In the genomic region with DNA sequence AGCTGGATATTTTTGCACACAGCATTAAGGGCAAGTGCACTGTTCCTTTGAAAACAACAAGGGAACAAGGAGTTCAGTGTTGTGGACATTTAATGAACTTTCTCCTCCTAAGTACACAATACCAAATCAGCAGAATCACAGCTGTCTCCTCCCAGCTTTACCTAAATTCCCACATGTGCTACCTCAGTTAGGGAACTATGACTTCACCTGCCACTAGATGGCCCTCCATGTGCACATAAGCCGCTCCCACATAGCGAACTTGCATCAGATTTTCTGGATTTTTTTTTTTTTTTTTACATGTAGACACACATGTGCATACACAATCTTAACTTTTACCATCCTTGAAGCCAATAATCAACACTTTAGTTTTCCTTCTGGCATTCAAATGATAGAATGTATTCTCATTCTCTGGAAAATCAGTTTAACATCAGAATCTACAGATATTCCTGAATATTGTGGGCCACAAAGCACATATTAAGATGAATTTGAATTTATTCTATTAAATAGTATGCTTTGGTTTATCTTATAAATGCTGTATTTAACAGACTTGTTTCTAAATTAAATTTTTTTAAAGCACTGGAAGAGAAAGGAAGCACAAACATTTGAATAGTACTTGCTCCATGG, we compare ENCODE assay signal across 8 cellular contexts.
DNase-seq lines count a peak whose midpoint lies in the region; ATAC-seq, FAIRE-seq and TF ChIP-seq lines count a peak whose summit lies in the region.

No MANE protein-coding gene starts in this region.

- TF ChIP-seq POLR2A in A549 (IDR thresholded peaks at IDR 0.05; ENCODE audit: low read length): no peak
- TF ChIP-seq POLR2A in GM12891 (IDR thresholded peaks at IDR 0.05; ENCODE audit: low read depth, low read length): no peak

- intact Hi-C loops in ascending aorta (cut with DNase I): loop anchor here (2.0 kb wide), 3 partner anchors 155 to 313 kb away; no protein-coding TSS in a partner anchor
- intact Hi-C loops in right cardiac atrium (cut with DNase I): loop anchor here (2.0 to 10.0 kb wide), 4 partner anchors 151 to 314 kb away; no protein-coding TSS in a partner anchor

- H3K4me1 ChIP-seq in A549 (peaks cover 3% of the 10 kb centered on the region; the same call in 1 of the 3 replicates), ascending aorta (peaks cover 0 to 10% of the 10 kb centered on the region in 2 donors), right cardiac atrium (ENCODE audit: control insufficient read depth, insufficient read depth, low read length) (peaks cover 5% of the 10 kb centered on the region)

- POLR2A ChIA-PET in A549 (lab: Yijun Ruan, JAX): interaction anchor here (0.7 kb wide), 3 partner anchors 11 to 353 kb away, joined by 3 to 4 read pairs (median 4); partner anchors contain the start of gene TXN

- FAIRE-seq in A549 (lab: Jason Lieb, UNC) (no peak), GM12891 (lab: Jason Lieb, UNC) (peak; percentile 67)

- WGBS in A549 (ENCODE audit: missing lambda C conversion rate): 1% methylated on average over 2 of the region's 2 CpGs
- WGBS in right cardiac atrium: 2% methylated on average over 2 of the region's 2 CpGs

- DNase-seq in A549 (ENCODE audit: low read depth in 1 of 2, low spot score in 1 of 2): peak; percentile 64 to 81
- DNase-seq in GM12891 (ENCODE audit: insufficient read length, low spot score): peak; percentile 37
- peak; percentile 64 for DNase-seq in MV-4-11 (lab: John Stamatoyannopoulos, UW)
- peak; percentile 24 to 84 for DNase-seq in SW 1271 (lab: John Stamatoyannopoulos, UW)
- no peak for DNase-seq in ascending aorta (ENCODE audit: low spot score in 2 of 2)
- DNase-seq in right cardiac atrium: peak in 2 of 3 donors; percentile 46 to 59
- DNase-seq in stimulated activated CD4-positive, alpha-beta T cell treated with anti-CD3 and anti-CD28 coated beads, Interleukin-12 subunit alpha, Interleukin-12 subunit beta, amount 100 ng/mL, for 24 hours (ENCODE audit: low read depth in 2 of 2): peak; percentile 22 to 53

- no peak for TF ChIP-seq EP300 in A549 (IDR thresholded peaks at IDR 0.05)

- TF ChIP-seq CTCF in A549 (IDR thresholded peaks at IDR 0.05) (peak; percentile 92), ascending aorta (IDR thresholded peaks at IDR 0.05) (peak; percentile 61 to 79 (median 76))

- H3K4me2 ChIP-seq in A549: no peak overlapping the region; the same call in 2 of the 3 replicates

- H3K9me3 ChIP-seq in A549 (no peaks in the 10 kb centered on the region), ascending aorta (no peaks in the 10 kb centered on the region), right cardiac atrium (ENCODE audit: control insufficient read depth, low read length) (no peaks in the 10 kb centered on the region)

- no peaks in the 10 kb centered on the region for H3K36me3 ChIP-seq in ascending aorta

- peak; percentile 80 to 95 for ATAC-seq in A549
- peak in 1 of 2 donors; percentile 20 for ATAC-seq in right cardiac atrium
- ATAC-seq in HG03097 (IDR thresholded peaks at IDR 0.05; ENCODE audit: low FRiP score, unreplicated experiment): no peak

- CTCF ChIA-PET in A549 (lab: Yijun Ruan, JAX): interaction anchor here (0.6 to 16.5 kb wide), 83 partner anchors 10 to 1443 kb away, joined by 3 to 343 read pairs (median 5); no protein-coding TSS in a partner anchor

- TF ChIP-seq RAD21 in A549 (conservative IDR thresholded peaks at IDR 0.05 in 1 of 2, IDR thresholded peaks at IDR 0.05 in 1 of 2): peak; percentile 98 to 99

- H3K4me3 ChIP-seq in A549: no peak overlapping the region
- no peak overlapping the region for H3K4me3 ChIP-seq in ascending aorta
- no peak overlapping the region for H3K4me3 ChIP-seq in right cardiac atrium (ENCODE audit: low read length)

- H3K27ac ChIP-seq in A549 (peak overlapping the region in 1 of 2 experiments; percentile 54; a peak in 3 of 6 replicates), ascending aorta (no peak overlapping the region), right cardiac atrium (ENCODE audit: low read length) (no peak overlapping the region)

- H3K27me3 ChIP-seq in ascending aorta (no peaks in the 10 kb centered on the region), right cardiac atrium (ENCODE audit: control insufficient read depth, insufficient read depth) (no peaks in the 10 kb centered on the region)

TF ChIP-seq in A549, 52 proteins besides CTCF, POLR2A, EP300 and RAD21:
- TF ChIP-seq, protein P1, sequence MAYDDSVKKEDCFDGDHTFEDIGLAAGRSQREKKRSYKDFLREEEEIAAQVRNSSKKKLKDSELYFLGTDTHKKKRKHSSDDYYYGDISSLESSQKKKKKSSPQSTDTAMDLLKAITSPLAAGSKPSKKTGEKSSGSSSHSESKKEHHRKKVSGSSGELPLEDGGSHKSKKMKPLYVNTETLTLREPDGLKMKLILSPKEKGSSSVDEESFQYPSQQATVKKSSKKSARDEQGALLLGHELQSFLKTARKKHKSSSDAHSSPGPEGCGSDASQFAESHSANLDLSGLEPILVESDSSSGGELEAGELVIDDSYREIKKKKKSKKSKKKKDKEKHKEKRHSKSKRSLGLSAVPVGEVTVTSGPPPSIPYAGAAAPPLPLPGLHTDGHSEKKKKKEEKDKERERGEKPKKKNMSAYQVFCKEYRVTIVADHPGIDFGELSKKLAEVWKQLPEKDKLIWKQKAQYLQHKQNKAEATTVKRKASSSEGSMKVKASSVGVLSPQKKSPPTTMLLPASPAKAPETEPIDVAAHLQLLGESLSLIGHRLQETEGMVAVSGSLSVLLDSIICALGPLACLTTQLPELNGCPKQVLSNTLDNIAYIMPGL (CRISPR knock-in tag; IDR thresholded peaks at IDR 0.05; ENCODE audit: borderline replicate concordance): no peak
- TF ChIP-seq CBX8 (IDR thresholded peaks at IDR 0.05) (no peak), FOSL2 (IDR thresholded peaks at IDR 0.05) (no peak), FOSL2 (CRISPR knock-in tag; IDR thresholded peaks at IDR 0.05) (no peak), ATOH8 (CRISPR knock-in tag; IDR thresholded peaks at IDR 0.05; ENCODE audit: low read depth) (no peak), EHF (CRISPR knock-in tag; IDR thresholded peaks at IDR 0.05) (no peak), SMC3 (IDR thresholded peaks at IDR 0.05) (peak; percentile 99), CEBPB (IDR thresholded peaks at IDR 0.05) (peak in 1 of 2 experiments; percentile 50; a peak in 2 of 4 replicates)

TF ChIP-seq in GM12891, 5 proteins besides CTCF, POLR2A, EP300 and RAD21:
- TF ChIP-seq TAF1 (IDR thresholded peaks at IDR 0.05; ENCODE audit: low read depth, low read length) (no peak), POU2F2 (IDR thresholded peaks at IDR 0.05; ENCODE audit: low read depth, low read length) (0 out of 2 replicates have a peak, but pooled peaks have one; percentile 30), PAX5 (IDR thresholded peaks at IDR 0.05; ENCODE audit: insufficient read depth, low read length, severe bottlenecking) (no peak)

Comparison
In these comparisons a context has a peak if more than half of its experiments do, and no peak if none do; other contexts are left out.
1. DNase-seq: peak in A549 (2 of 2), GM12891 (single experiment), MV-4-11 (single experiment), SW 1271 (2 of 2), right cardiac atrium (2 of 3) and stimulated activated CD4-positive, alpha-beta T cell treated with anti-CD3 and anti-CD28 coated beads, Interleukin-12 subunit alpha, Interleukin-12 subunit beta, amount 100 ng/mL, for 24 hours (2 of 2); none in ascending aorta (0 of 2).